In the genomic region with DNA sequence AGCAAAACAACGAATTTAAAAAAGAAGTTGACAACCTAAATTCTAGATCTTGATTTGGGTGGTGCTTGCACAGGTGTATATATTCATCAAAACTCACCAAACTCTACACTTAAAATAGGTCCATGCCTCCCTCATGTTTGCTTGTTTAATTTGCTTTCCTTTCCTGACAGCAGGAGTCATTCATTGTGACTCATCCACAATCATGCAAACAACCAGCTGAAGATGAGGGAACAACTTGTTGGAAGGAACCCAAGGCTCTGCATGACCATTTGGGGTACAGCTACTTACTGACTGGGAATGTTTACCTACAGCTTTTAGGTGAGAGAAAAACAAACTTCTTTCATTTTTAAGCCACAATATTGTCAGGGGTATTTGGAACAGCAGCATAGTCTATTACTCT, we compare ENCODE assay signal across 1 cellular context.
TF ChIP-seq lines count a peak whose summit lies in the region.

No MANE protein-coding gene starts in this region.

TF ChIP-seq in SK-N-SH treated with all-trans-retinoic acid at 6 μM for 48 hours, 23 proteins besides CTCF, POLR2A, EP300 and RAD21 (continued from another document):
- TF ChIP-seq, protein P1, sequence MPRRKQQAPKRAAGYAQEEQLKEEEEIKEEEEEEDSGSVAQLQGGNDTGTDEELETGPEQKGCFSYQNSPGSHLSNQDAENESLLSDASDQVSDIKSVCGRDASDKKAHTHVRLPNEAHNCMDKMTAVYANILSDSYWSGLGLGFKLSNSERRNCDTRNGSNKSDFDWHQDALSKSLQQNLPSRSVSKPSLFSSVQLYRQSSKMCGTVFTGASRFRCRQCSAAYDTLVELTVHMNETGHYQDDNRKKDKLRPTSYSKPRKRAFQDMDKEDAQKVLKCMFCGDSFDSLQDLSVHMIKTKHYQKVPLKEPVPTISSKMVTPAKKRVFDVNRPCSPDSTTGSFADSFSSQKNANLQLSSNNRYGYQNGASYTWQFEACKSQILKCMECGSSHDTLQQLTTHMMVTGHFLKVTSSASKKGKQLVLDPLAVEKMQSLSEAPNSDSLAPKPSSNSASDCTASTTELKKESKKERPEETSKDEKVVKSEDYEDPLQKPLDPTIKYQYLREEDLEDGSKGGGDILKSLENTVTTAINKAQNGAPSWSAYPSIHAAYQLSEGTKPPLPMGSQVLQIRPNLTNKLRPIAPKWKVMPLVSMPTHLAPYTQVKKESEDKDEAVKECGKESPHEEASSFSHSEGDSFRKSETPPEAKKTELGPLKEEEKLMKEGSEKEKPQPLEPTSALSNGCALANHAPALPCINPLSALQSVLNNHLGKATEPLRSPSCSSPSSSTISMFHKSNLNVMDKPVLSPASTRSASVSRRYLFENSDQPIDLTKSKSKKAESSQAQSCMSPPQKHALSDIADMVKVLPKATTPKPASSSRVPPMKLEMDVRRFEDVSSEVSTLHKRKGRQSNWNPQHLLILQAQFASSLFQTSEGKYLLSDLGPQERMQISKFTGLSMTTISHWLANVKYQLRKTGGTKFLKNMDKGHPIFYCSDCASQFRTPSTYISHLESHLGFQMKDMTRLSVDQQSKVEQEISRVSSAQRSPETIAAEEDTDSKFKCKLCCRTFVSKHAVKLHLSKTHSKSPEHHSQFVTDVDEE (CRISPR knock-in tag; IDR thresholded peaks at IDR 0.05): no peak
- TF ChIP-seq, protein P2, sequence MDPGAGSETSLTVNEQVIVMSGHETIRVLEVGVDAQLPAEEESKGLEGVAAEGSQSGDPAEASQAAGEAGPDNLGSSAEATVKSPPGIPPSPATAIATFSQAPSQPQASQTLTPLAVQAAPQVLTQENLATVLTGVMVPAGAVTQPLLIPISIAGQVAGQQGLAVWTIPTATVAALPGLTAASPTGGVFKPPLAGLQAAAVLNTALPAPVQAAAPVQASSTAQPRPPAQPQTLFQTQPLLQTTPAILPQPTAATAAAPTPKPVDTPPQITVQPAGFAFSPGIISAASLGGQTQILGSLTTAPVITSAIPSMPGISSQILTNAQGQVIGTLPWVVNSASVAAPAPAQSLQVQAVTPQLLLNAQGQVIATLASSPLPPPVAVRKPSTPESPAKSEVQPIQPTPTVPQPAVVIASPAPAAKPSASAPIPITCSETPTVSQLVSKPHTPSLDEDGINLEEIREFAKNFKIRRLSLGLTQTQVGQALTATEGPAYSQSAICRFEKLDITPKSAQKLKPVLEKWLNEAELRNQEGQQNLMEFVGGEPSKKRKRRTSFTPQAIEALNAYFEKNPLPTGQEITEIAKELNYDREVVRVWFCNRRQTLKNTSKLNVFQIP (CRISPR knock-in tag; IDR thresholded peaks at IDR 0.05; ENCODE audit: borderline replicate concordance, low read depth): no peak
- no peak for TF ChIP-seq ZFP30 (CRISPR knock-in tag; IDR thresholded peaks at IDR 0.05)
- TF ChIP-seq TCF4 (CRISPR knock-in tag; IDR thresholded peaks at IDR 0.05; ENCODE audit: borderline replicate concordance): no peak
- TF ChIP-seq, protein P3, sequence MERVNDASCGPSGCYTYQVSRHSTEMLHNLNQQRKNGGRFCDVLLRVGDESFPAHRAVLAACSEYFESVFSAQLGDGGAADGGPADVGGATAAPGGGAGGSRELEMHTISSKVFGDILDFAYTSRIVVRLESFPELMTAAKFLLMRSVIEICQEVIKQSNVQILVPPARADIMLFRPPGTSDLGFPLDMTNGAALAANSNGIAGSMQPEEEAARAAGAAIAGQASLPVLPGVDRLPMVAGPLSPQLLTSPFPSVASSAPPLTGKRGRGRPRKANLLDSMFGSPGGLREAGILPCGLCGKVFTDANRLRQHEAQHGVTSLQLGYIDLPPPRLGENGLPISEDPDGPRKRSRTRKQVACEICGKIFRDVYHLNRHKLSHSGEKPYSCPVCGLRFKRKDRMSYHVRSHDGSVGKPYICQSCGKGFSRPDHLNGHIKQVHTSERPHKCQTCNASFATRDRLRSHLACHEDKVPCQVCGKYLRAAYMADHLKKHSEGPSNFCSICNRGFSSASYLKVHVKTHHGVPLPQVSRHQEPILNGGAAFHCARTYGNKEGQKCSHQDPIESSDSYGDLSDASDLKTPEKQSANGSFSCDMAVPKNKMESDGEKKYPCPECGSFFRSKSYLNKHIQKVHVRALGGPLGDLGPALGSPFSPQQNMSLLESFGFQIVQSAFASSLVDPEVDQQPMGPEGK (CRISPR knock-in tag; IDR thresholded peaks at IDR 0.05; ENCODE audit: borderline replicate concordance): no peak
- no peak for TF ChIP-seq ZNF8 (CRISPR knock-in tag; IDR thresholded peaks at IDR 0.05)
- TF ChIP-seq GLIS3 (CRISPR knock-in tag; IDR thresholded peaks at IDR 0.05): no peak
- no peak for TF ChIP-seq RARB (CRISPR knock-in tag; IDR thresholded peaks at IDR 0.05)
- no peak for TF ChIP-seq OSR1 (CRISPR knock-in tag; IDR thresholded peaks at IDR 0.05)
TF ChIP-seq in SK-N-SH treated with all-trans-retinoic acid at 6 μM for 48 hours: peak in this region for 0.
